31 cellular contexts compared by ENCODE assay signal in the genomic region with DNA sequence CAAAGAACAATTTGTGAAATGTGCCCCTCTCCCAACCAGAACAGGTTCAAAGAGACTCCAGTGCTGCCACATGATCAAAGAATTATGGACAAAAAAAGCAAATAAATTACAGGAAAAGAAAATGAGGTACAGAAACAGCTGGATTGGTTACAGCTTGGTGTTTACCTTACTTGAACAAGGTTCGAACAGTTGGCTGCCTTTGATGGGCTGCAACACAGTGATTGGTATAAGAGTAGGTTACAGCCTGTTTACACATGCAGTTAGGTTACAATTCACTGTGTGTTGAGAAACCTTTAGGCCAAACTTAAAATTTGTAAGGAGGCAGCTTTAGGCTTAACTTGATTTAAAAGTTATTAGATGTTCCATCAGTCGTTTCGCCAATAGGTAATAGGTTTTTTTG.
"Had no signal": no experiment of that assay in that cellular context is flagged by ENCODE, and none has a peak within 500 bp of the region (broad histone marks: within the 10 kb centered on the region; RNA-seq: fewer than 3 reads in every experiment).

No MANE protein-coding gene starts in this region.

- H3K4me1 ChIP-seq: SJSA1 had no signal

- H3K4me2 ChIP-seq: KMS-11, PC-9, SK-N-SH had no signal

- H3K9ac ChIP-seq: KMS-11, SK-N-SH had no signal

- H3K9me3 ChIP-seq: SJSA1, SK-N-SH had no signal

- DNase-seq: Karpas-422, KBM-7, MM.1S, MV-4-11, NCI-H1092, NCI-H1105, NCI-H1417 treated with DMSO at 0.1 percent for 48 hours, NCI-H1436 treated with DMSO at 0.1 percent for 48 hours, NCI-H1694 treated with DMSO at 0.1 percent for 48 hours, NCI-H187 treated with DMSO at 0.1 percent for 48 hours, NCI-H2029 treated with DMSO at 0.1 percent for 48 hours, NCI-H2081 treated with DMSO at 0.1 percent for 48 hours, NCI-H2107, NCI-H2171, NCI-H226, NCI-H446 treated with DMSO at 0.1 percent for 48 hours, NCI-H510A, NCI-H524, NCI-H526, NCI-H69, NCI-H748 treated with DMSO at 0.1 percent for 48 hours, PC-9, SHP77, SK-N-SH, SW 1271 had no signal

- H3K4me3 ChIP-seq: PC-9, SJSA1 had no signal

- FAIRE-seq: RCC 7860 had no signal

- H3K27me3 ChIP-seq: SJSA1 had no signal

- H3K36me3 ChIP-seq: SJSA1 had no signal

- H3K27ac ChIP-seq: KMS-11, PC-9, RWPE1, SJSA1 had no signal

- ATAC-seq: Panc1, Right ventricle myocardium inferior had no signal

- H2AFZ ChIP-seq: PC-9 had no signal
